In the genomic region with DNA sequence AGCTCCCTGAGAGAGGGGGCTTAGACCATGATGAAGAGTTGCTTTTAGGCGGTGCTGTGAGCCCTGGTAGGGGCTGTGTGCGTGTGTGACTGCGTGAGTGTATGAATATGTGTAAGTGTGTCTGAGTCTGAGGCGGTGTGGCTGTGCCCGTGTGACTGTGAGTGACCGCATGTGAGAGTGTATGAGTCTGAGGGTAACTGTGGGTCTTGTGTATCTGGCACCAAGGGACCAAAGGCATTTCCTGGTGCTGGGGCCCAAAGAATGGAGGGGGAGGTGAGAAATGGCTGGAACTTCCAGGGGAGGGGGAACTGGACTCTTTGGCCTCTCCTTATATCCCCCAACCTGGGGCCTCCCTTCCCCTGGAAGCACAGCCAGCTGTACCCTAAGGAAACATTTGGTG, we compare ENCODE assay signal across 1 cellular context.
TF ChIP-seq lines count a peak whose summit lies in the region.

No MANE protein-coding gene starts in this region.

TF ChIP-seq in IMR-90, 13 proteins besides CTCF, POLR2A, EP300 and RAD21:
- TF ChIP-seq RFX5 (IDR thresholded peaks at IDR 0.05; ENCODE audit: low read depth, low read length) (no peak), USF2 (IDR thresholded peaks at IDR 0.05; ENCODE audit: low read depth, low read length) (no peak), RCOR1 (IDR thresholded peaks at IDR 0.05; ENCODE audit: insufficient replicate concordance, low read length) (no peak), BHLHE40 (IDR thresholded peaks at IDR 0.05; ENCODE audit: low read depth, low read length) (no peak), CEBPB (IDR thresholded peaks at IDR 0.05; ENCODE audit: low read depth, low read length) (no peak), MXI1 (IDR thresholded peaks at IDR 0.05; ENCODE audit: borderline replicate concordance, low read depth, low read length) (no peak), CHD1 (IDR thresholded peaks at IDR 0.05; ENCODE audit: low read depth, low read length) (no peak)
- TF ChIP-seq, protein P1, sequence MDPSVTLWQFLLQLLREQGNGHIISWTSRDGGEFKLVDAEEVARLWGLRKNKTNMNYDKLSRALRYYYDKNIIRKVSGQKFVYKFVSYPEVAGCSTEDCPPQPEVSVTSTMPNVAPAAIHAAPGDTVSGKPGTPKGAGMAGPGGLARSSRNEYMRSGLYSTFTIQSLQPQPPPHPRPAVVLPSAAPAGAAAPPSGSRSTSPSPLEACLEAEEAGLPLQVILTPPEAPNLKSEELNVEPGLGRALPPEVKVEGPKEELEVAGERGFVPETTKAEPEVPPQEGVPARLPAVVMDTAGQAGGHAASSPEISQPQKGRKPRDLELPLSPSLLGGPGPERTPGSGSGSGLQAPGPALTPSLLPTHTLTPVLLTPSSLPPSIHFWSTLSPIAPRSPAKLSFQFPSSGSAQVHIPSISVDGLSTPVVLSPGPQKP (IDR thresholded peaks at IDR 0.05; ENCODE audit: borderline replicate concordance, low read depth, low read length), result no peak
